ENCODE assay signal across 10 cellular contexts in the genomic region with DNA sequence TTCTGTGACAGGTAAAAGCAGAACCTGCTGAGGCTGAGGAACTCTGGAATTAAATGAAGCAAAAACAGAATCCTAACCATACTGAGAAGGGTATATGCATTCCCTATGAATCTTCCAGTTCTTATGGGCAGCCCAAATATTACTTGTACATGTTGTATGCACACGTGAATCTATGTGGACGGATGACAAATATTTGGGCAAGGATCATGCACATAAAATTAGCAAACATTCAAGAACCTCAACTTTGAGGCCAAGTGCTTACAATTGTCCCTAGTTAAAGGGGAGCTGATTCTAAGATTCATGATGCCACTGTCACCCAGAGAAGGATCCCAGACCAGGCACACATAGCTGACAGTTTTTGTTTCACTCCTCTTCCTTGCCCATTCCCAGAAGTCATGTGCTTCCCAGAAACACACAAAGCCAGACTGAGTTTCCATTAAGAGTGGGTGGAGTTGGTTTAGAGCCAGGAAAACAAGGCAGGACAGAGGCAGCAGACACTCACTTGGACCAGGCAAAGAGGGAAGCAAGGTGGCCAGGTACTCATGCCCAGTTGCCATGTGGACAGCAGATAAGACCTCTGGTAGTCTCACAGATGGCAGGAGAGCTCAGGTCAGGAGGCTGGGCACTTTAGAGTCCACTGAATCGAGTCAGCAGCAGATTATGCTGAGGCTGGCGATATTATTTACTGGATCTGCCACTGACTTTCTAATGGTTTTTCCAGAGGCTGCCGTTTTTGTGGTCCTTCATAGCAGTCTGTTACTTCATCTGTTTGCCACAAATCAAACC. TPM values are rescaled to one million over a fixed set of nuclear protein-coding genes. Genes with fewer than 3 reads are reported as not detected.
DNase-seq lines count a peak whose midpoint lies in the region; ATAC-seq and TF ChIP-seq lines count a peak whose summit lies in the region.
"Had no signal": no experiment of that assay in that cellular context is flagged by ENCODE, and none has a peak within 500 bp of the region (broad histone marks: within the 10 kb centered on the region; RNA-seq: fewer than 3 reads in every experiment).

No MANE protein-coding gene starts in this region.

- no peaks in the 10 kb centered on the region for H3K9me3 ChIP-seq in T-helper 17 cell (ENCODE audit: control insufficient read depth, low read length, poor library complexity, severe bottlenecking)
- no peaks in the 10 kb centered on the region for H3K9me3 ChIP-seq in osteoblast (ENCODE audit: low read depth, low read length)

- H3K4me1 ChIP-seq in osteoblast (ENCODE audit: insufficient read depth, low read length), result peaks cover 19% of the 10 kb centered on the region

- H3K27me3 ChIP-seq in osteoblast (ENCODE audit: insufficient read depth, low read length), result no peaks in the 10 kb centered on the region

- H3K4me2 ChIP-seq in osteoblast (ENCODE audit: insufficient read depth, low read length), result peak overlapping the region; percentile 35

- DNase-seq in AG08396 (ENCODE audit: low spot score), result peak; percentile 47
- no peak for DNase-seq in T-helper 17 cell
- peak; percentile 67 for DNase-seq in fibroblast of villous mesenchyme (ENCODE audit: low read depth)
- DNase-seq in osteoblast (ENCODE audit: insufficient read length, low spot score, missing footprints), result no peak
- DNase-seq in GM10266 (ENCODE audit: extremely low spot score), result no peak
- no peak for DNase-seq in DMS53 treated with DMSO at 0.1 percent for 48 hours (lab: John Stamatoyannopoulos, UW; ENCODE audit: unreplicated experiment)
- DNase-seq in NCI-H82 (lab: John Stamatoyannopoulos, UW), result no peak
- DNase-seq in NCI-H146 treated with DMSO at 0.1 percent for 48 hours (lab: John Stamatoyannopoulos, UW; ENCODE audit: unreplicated experiment), result no peak
- DNase-seq: erythroblast; stimulated activated CD4-positive, alpha-beta T cell treated with anti-CD3 and anti-CD28 coated beads, Interleukin-12 subunit alpha, Interleukin-12 subunit beta, amount 100 ng/mL, for 4 hours had no signal

- no peaks in the 10 kb centered on the region for H3K79me2 ChIP-seq in osteoblast (ENCODE audit: insufficient read depth, low read length)

- H2AFZ ChIP-seq in osteoblast (ENCODE audit: low read length), result peak overlapping the region; percentile 12

- no peak overlapping the region for H3K4me3 Mint-ChIP-seq in T-helper 17 cell

- H3K27ac Mint-ChIP-seq in T-helper 17 cell, result peak overlapping the region; percentile 75

- no peak for ATAC-seq in T-helper 17 cell

- TF ChIP-seq CTCF in fibroblast of villous mesenchyme (IDR thresholded peaks at IDR 0.05; ENCODE audit: insufficient read depth, low read depth, low read length) (no peak), osteoblast (IDR thresholded peaks at IDR 0.05; ENCODE audit: extremely low read depth, low read depth, low read length) (no peak), GM10266 (IDR thresholded peaks at IDR 0.05; ENCODE audit: control insufficient read depth, insufficient read depth, low read depth, missing control alignments) (no peak)

- H3K4me3 ChIP-seq in fibroblast of villous mesenchyme (ENCODE audit: low read depth, low read length), result no peak overlapping the region
- no peak overlapping the region for H3K4me3 ChIP-seq in osteoblast (ENCODE audit: insufficient read depth, low read length)

- H3K4me1 Mint-ChIP-seq in T-helper 17 cell, result peaks cover 10% of the 10 kb centered on the region

- H3K36me3 Mint-ChIP-seq in T-helper 17 cell (ENCODE audit: low read depth), result peaks cover 15% of the 10 kb centered on the region

- peak overlapping the region; percentile 47 for H3K27ac ChIP-seq in osteoblast (ENCODE audit: low read depth, low read length)

- H3K36me3 ChIP-seq in osteoblast (ENCODE audit: insufficient read depth, low read length), result peaks cover 70% of the 10 kb centered on the region

- H4K20me1 ChIP-seq in osteoblast (ENCODE audit: insufficient read depth, low read length), result no peaks in the 10 kb centered on the region

- H3K27me3 Mint-ChIP-seq in T-helper 17 cell, result no peaks in the 10 kb centered on the region

RNA-seq across cellular contexts. Expression of a gene that starts 25.5 kb away (rescaled TPM):
- total RNA-seq in T-helper 17 cell (10 to 100 TPM; 51.1 to 61.7 TPM), fibroblast of villous mesenchyme (99.7 and 120 TPM in 2 replicates), osteoblast (89.3 and 139 TPM in 2 replicates)

RNA-seq across cellular contexts. Expression of a gene that starts 46.5 kb away (rescaled TPM):
- 10 to 100 TPM; 67.1 to 87.7 TPM for total RNA-seq in T-helper 17 cell
- total RNA-seq in fibroblast of villous mesenchyme, result 9.3 and 9.5 TPM in 2 replicates
- total RNA-seq in osteoblast, result 14.5 and 19.7 TPM in 2 replicates

Comparison
In these comparisons a context has a peak if more than half of its experiments do, and no peak if none do; other contexts are left out.
1. DNase-seq: peak in AG08396 (single experiment) and fibroblast of villous mesenchyme (single experiment); none in T-helper 17 cell (0 of 3), osteoblast (single experiment), GM10266 (single experiment), DMS53 treated with DMSO at 0.1 percent for 48 hours (single experiment), NCI-H82 (single experiment) and NCI-H146 treated with DMSO at 0.1 percent for 48 hours (single experiment).